ENCODE assay signal across 19 cellular contexts in the genomic region with DNA sequence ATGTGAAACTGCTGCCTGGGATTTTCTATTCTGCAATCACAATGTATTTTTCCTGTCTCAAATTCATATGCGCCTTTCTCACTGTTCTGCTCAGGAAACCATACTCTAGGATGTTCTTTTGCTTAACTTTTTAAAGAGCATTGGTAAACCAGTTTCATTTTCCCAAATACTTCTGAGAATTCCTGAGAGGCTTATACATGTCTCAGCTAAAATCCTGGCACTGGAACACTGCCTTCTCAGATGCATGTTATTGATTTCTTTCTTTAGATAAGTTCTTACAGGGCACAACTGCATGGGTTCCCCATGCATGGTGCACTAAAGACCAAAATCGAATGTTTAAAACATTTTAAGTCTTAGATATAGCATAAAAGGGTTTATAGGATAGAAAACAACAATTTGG.
DNase-seq lines count a peak whose midpoint lies in the region; ATAC-seq, FAIRE-seq and TF ChIP-seq lines count a peak whose summit lies in the region.
"Had no signal": no experiment of that assay in that cellular context is flagged by ENCODE, and none has a peak within 500 bp of the region (broad histone marks: within the 10 kb centered on the region; RNA-seq: fewer than 3 reads in every experiment).

No MANE protein-coding gene starts in this region.

- no peak for TF ChIP-seq POLR2A in GM12892 (IDR thresholded peaks at IDR 0.05; ENCODE audit: low read depth, low read length)

- ATAC-seq in left lobe of liver: no peak
- ATAC-seq: HCT116, Right ventricle myocardium inferior had no signal

- peak overlapping the region; percentile 29 for H3K27ac Mint-ChIP-seq in chondrocyte (ENCODE audit: unreplicated experiment)
- H3K27ac Mint-ChIP-seq: B cell had no signal

- no peak overlapping the region for H3K4me3 Mint-ChIP-seq in chondrocyte (ENCODE audit: unreplicated experiment)
- H3K4me3 Mint-ChIP-seq: B cell had no signal

- no peaks in the 10 kb centered on the region for H3K27me3 Mint-ChIP-seq in chondrocyte (ENCODE audit: low read depth)
- H3K27me3 Mint-ChIP-seq: B cell had no signal

- TF ChIP-seq CTCF in chondrocyte (IDR thresholded peaks at IDR 0.05) (no peak), foreskin fibroblast (IDR thresholded peaks at IDR 0.05; ENCODE audit: low read depth, low read length) (no peak)

- H3K4me1 Mint-ChIP-seq in chondrocyte (ENCODE audit: low read depth): peaks cover 49% of the 10 kb centered on the region
- H3K4me1 Mint-ChIP-seq: B cell had no signal

- no peak overlapping the region for H3K4me3 ChIP-seq in foreskin fibroblast (ENCODE audit: low read depth in 1 of 2, low read length in 2 of 2)
- H3K4me3 ChIP-seq: MG63 had no signal

- FAIRE-seq in GM12892 (lab: Jason Lieb, UNC): no peak
- FAIRE-seq: GM19239, RCC 7860 had no signal

- no peaks in the 10 kb centered on the region for H3K9me3 Mint-ChIP-seq in chondrocyte (ENCODE audit: low read depth)

- H3K36me3 Mint-ChIP-seq in chondrocyte (ENCODE audit: low read depth): no peaks in the 10 kb centered on the region

- peak; percentile 17 for DNase-seq in HCEC 1CT
- no peak for DNase-seq in chondrocyte (ENCODE audit: low spot score)
- peak; percentile 13 to 53 for DNase-seq in foreskin fibroblast
- DNase-seq in stromal cell of bone marrow (ENCODE audit: low read depth): peak; percentile 16
- no peak for DNase-seq in NCI-H1417 treated with DMSO at 0.1 percent for 48 hours (lab: John Stamatoyannopoulos, UW)
- no peak for DNase-seq in left lobe of liver (ENCODE audit: low spot score)
- no peak for DNase-seq in GM12892 (ENCODE audit: insufficient read length)
- DNase-seq: DMS 273 treated with DMSO at 0.1 percent for 48 hours, DND-41, GDM1, Kasumi-1, MG63, NCI-H1048, NCI-H2081 had no signal

Comparison
In these comparisons a context has a peak if more than half of its experiments do, and no peak if none do; other contexts are left out.
1. DNase-seq: peak in HCEC 1CT (single experiment), foreskin fibroblast (2 of 2) and stromal cell of bone marrow (single experiment); none in chondrocyte (single experiment), NCI-H1417 treated with DMSO at 0.1 percent for 48 hours (single experiment), left lobe of liver (single experiment) and GM12892 (single experiment).